In the genomic region with DNA sequence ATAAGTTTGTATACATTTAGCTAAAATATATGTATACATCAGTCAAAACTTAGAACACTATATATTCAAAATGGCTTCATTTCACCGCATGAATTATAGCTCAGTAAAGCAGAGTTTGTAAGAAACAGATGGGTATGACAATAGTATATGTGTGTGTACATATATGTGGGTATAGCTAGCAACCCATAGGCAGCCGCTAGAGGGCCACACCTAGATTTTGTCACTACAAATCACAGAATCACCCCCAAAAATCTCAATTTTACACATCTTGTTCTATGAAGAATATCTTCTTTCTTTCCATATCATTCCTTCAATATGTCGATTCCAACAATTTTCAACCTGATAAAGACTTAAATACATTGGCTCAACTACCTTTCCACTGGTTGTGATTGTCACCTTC, we compare ENCODE assay signal across 11 cellular contexts.
A peak's percentile ranks its signal among the peaks of the same experiment; 100 is the strongest.
DNase-seq lines count a peak whose midpoint lies in the region; ATAC-seq, FAIRE-seq and TF ChIP-seq lines count a peak whose summit lies in the region.
"Had no signal": no experiment of that assay in that cellular context is flagged by ENCODE, and none has a peak within 500 bp of the region (broad histone marks: within the 10 kb centered on the region; RNA-seq: fewer than 3 reads in every experiment).

No MANE protein-coding gene starts in this region.

- FAIRE-seq in K562 (lab: Jason Lieb, UNC), result no peak

- H3K27ac ChIP-seq in K562 (ENCODE audit: extremely low read depth, low read depth, low read length), result no peak overlapping the region

- no peak overlapping the region for H3K4me2 ChIP-seq in K562 (ENCODE audit: insufficient read depth, low read length)

- no peaks in the 10 kb centered on the region for H3K27me3 ChIP-seq in K562 (ENCODE audit: control insufficient read depth in 2 of 2, insufficient read depth in 2 of 2, low read length in 2 of 2)

- H2AFZ ChIP-seq in K562 (ENCODE audit: low read depth, low read length), result no peak overlapping the region

- TF ChIP-seq RAD21 in K562 (CRISPR knock-in tag; conservative IDR thresholded peaks at IDR 0.05 in 1 of 2, IDR thresholded peaks at IDR 0.05 in 1 of 2), result peak in 1 of 2 experiments; percentile 42; a peak in 2 of 4 replicates

- no peaks in the 10 kb centered on the region for H4K20me1 ChIP-seq in K562 (replicated peaks; ENCODE audit: control insufficient read depth, insufficient read depth, low read length)

- ATAC-seq in GM21367 (IDR thresholded peaks at IDR 0.05; ENCODE audit: unreplicated experiment) (peak; percentile 79), K562 (no peak), HG02970 (IDR thresholded peaks at IDR 0.05; ENCODE audit: low FRiP score, unreplicated experiment) (no peak)

- H3K36me3 ChIP-seq in K562 (ENCODE audit: control insufficient read depth, insufficient read depth, low read length), result no peaks in the 10 kb centered on the region

- in situ Hi-C loops in K562 (cut with MboI), result no loop called here

- no peaks in the 10 kb centered on the region for H3K9me1 ChIP-seq in K562 (ENCODE audit: control insufficient read depth, insufficient read depth, low read length)

- CTCF ChIA-PET in K562 (lab: Yijun Ruan, JAX; ENCODE audit: low intra/inter-chr PET ratio), result no interaction called here
- CTCF ChIA-PET in activated CD4-positive, alpha-beta T cell treated with anti-CD3 and anti-CD28 coated beads, Interleukin-2, amount 10 ng/mL, durations not matched to agents 7 days and 5 days (lab: Charles Lee), result interaction anchor here (0.8 kb wide), 1 partner anchor 143 kb away, joined by 3 read pairs; no protein-coding TSS in a partner anchor

- no peak overlapping the region for H3K4me3 ChIP-seq in GM12865 (ENCODE audit: low read depth, low read length)
- no peak overlapping the region for H3K4me3 ChIP-seq in K562

- H3K9me3 ChIP-seq in K562 (replicated peaks; ENCODE audit: control insufficient read depth, insufficient read depth, low read depth, low read length), result no peaks in the 10 kb centered on the region

- peak; percentile 30 for DNase-seq in GM12865 (ENCODE audit: low read depth)
- peak; percentile 33 for DNase-seq in HT-29 (ENCODE audit: low spot score)
- DNase-seq in K562 (ENCODE audit: extremely low read depth in 1 of 4, low spot score in 3 of 4), result peak in 1 of 4 experiments; percentile 11
- DNase-seq in activated CD4-positive, alpha-beta T cell treated with anti-CD3 and anti-CD28 coated beads, Interleukin-2, amount 10 ng/mL, durations not matched to agents 7 days and 5 days, result no peak
- DNase-seq in inferior parietal cortex (ENCODE audit: extremely low spot score), result no peak
- DNase-seq in SHP77 treated with DMSO at 0.1 percent for 48 hours (lab: John Stamatoyannopoulos, UW), result no peak
- DNase-seq: caudate nucleus, head of caudate nucleus, IMR-90 had no signal

- no peak overlapping the region for H3K4me3 Mint-ChIP-seq in activated CD4-positive, alpha-beta T cell treated with anti-CD3 and anti-CD28 coated beads, Interleukin-2, amount 10 ng/mL, durations not matched to agents 7 days and 5 days

- no peaks in the 10 kb centered on the region for H3K4me1 ChIP-seq in K562 (replicated peaks in 1 of 2; ENCODE audit: control insufficient read depth in 2 of 2, insufficient read depth in 2 of 2, low read length in 2 of 2)

- POLR2A ChIA-PET in K562 (lab: Yijun Ruan, JAX), result no interaction called here
- POLR2A ChIA-PET in activated CD4-positive, alpha-beta T cell treated with anti-CD3 and anti-CD28 coated beads, Interleukin-2, amount 10 ng/mL, durations not matched to agents 7 days and 5 days (lab: Charles Lee), result no interaction called here

- TF ChIP-seq EP300 in K562 (IDR thresholded peaks at IDR 0.05; ENCODE audit: low read length), result no peak

- no peaks in the 10 kb centered on the region for H3K4me1 Mint-ChIP-seq in activated CD4-positive, alpha-beta T cell treated with anti-CD3 and anti-CD28 coated beads, Interleukin-2, amount 10 ng/mL, durations not matched to agents 7 days and 5 days

- peaks cover 18% of the 10 kb centered on the region for H3K9me3 Mint-ChIP-seq in activated CD4-positive, alpha-beta T cell treated with anti-CD3 and anti-CD28 coated beads, Interleukin-2, amount 10 ng/mL, durations not matched to agents 7 days and 5 days

- no TSS peak for BruUV-seq in K562 (replicated peaks; lab: Mats Ljungman, UMichigan)

- H3K9ac ChIP-seq in K562 (ENCODE audit: insufficient read depth in 1 of 2, low read depth in 2 of 2, low read length in 2 of 2), result no peak overlapping the region

- H3K36me3 Mint-ChIP-seq in activated CD4-positive, alpha-beta T cell treated with anti-CD3 and anti-CD28 coated beads, Interleukin-2, amount 10 ng/mL, durations not matched to agents 7 days and 5 days (ENCODE audit: low read depth), result no peaks in the 10 kb centered on the region

- 3% methylated on average over 3 of the region's 3 CpGs for WGBS in K562 (ENCODE audit: insufficient coverage, low coverage, missing lambda C conversion rate)

- H3K27ac Mint-ChIP-seq in activated CD4-positive, alpha-beta T cell treated with anti-CD3 and anti-CD28 coated beads, Interleukin-2, amount 10 ng/mL, durations not matched to agents 7 days and 5 days, result no peak overlapping the region

- no peak for TF ChIP-seq POLR2A in K562 (conservative IDR thresholded peaks at IDR 0.05)

- TF ChIP-seq CTCF in GM12865 (IDR thresholded peaks at IDR 0.05; ENCODE audit: insufficient read depth, low read depth, low read length, missing control alignments) (peak; percentile 53), K562 (IDR thresholded peaks at IDR 0.05 in 2 of 3, conservative IDR thresholded peaks at IDR 0.05 in 1 of 3; ENCODE audit: insufficient read depth in 2 of 3, low read depth in 1 of 3, low read length in 3 of 3) (peak in 2 of 3 experiments; percentile 27 to 35; a peak in 3 of 6 replicates)

- H3K27me3 Mint-ChIP-seq in activated CD4-positive, alpha-beta T cell treated with anti-CD3 and anti-CD28 coated beads, Interleukin-2, amount 10 ng/mL, durations not matched to agents 7 days and 5 days, result no peaks in the 10 kb centered on the region

- intact Hi-C loops in K562 (cut with micrococcal nuclease), result loop anchor here (5.0 kb wide), 1 partner anchor 328 kb away; no protein-coding TSS in a partner anchor

- H3K79me2 ChIP-seq in K562 (ENCODE audit: control insufficient read depth, insufficient read depth, low read length), result no peaks in the 10 kb centered on the region

TF ChIP-seq in K562, 482 proteins besides CTCF, POLR2A, EP300 and RAD21:
- 0 out of 2 replicates have a peak, but pooled peaks have one; percentile 5 for TF ChIP-seq SMC3 (conservative IDR thresholded peaks at IDR 0.05; ENCODE audit: insufficient read depth, low read depth, low read length)
- no peak for TF ChIP-seq TRIM28 (IDR thresholded peaks at IDR 0.05)
- no peak for TF ChIP-seq TRIM24 (IDR thresholded peaks at IDR 0.05)
- no peak for TF ChIP-seq SREBF2 (CRISPR knock-in tag; IDR thresholded peaks at IDR 0.05)
- TF ChIP-seq U2AF2 (optimal IDR thresholded peaks at IDR 0.05; ENCODE audit: low read depth, low read length), result no peak
- TF ChIP-seq RFX1 (IDR thresholded peaks at IDR 0.05), result no peak
- no peak for TF ChIP-seq PHB2 (IDR thresholded peaks at IDR 0.05; ENCODE audit: low read depth)

Comparison
In these comparisons a context has a peak if more than half of its experiments do, and no peak if none do; other contexts are left out.
1. DNase-seq: peak in GM12865 (single experiment) and HT-29 (single experiment); none in activated CD4-positive, alpha-beta T cell treated with anti-CD3 and anti-CD28 coated beads, Interleukin-2, amount 10 ng/mL, durations not matched to agents 7 days and 5 days (single experiment), inferior parietal cortex (single experiment) and SHP77 treated with DMSO at 0.1 percent for 48 hours (single experiment).